Comparison of ENCODE assay signal across 8 cellular contexts in genomic region chr14:59161571-59162175, GRCh38. TPM values are rescaled to one million over a fixed set of nuclear protein-coding genes. Genes with fewer than 3 reads are reported as not detected.
DNase-seq lines count a peak whose midpoint lies in the region; ATAC-seq, FAIRE-seq and TF ChIP-seq lines count a peak whose summit lies in the region.

No MANE protein-coding gene starts in this region.

- TF ChIP-seq POLR2A in GM12891 (IDR thresholded peaks at IDR 0.05; ENCODE audit: low read depth, low read length): no peak

- no peak overlapping the region for H3K9ac ChIP-seq in adipocyte (ENCODE audit: low read length)

- intact Hi-C loops in upper lobe of right lung (cut with DNase I): no loop called here

- H3K4me3 ChIP-seq in adipocyte (ENCODE audit: low read length) (no peak overlapping the region), upper lobe of right lung (no peak overlapping the region)

- peak; percentile 56 for ATAC-seq in HG03045 (IDR thresholded peaks at IDR 0.05; ENCODE audit: unreplicated experiment)
- ATAC-seq in upper lobe of right lung: peak; percentile 43
- no peak for ATAC-seq in HG02763 (IDR thresholded peaks at IDR 0.05; ENCODE audit: unreplicated experiment)

- H3K36me3 ChIP-seq in adipocyte (ENCODE audit: control insufficient read depth, insufficient read depth, low read length, severe bottlenecking) (no peaks in the 10 kb centered on the region), upper lobe of right lung (no peaks in the 10 kb centered on the region)

- H3K4me1 ChIP-seq in adipocyte (ENCODE audit: control insufficient read depth, insufficient read depth, low read length): peaks cover 9% of the 10 kb centered on the region
- H3K4me1 ChIP-seq in upper lobe of right lung: peaks cover 9% of the 10 kb centered on the region

- peaks cover 4% of the 10 kb centered on the region for H3K9me3 ChIP-seq in adipocyte (ENCODE audit: control insufficient read depth, low read length)
- H3K9me3 ChIP-seq in upper lobe of right lung: no peaks in the 10 kb centered on the region

- H3K27ac ChIP-seq in upper lobe of right lung: no peak overlapping the region

- H3K27me3 ChIP-seq in adipocyte (replicated peaks; ENCODE audit: control insufficient read depth, insufficient read depth, low read length) (no peaks in the 10 kb centered on the region), upper lobe of right lung (no peaks in the 10 kb centered on the region)

- DNase-seq in GM12891 (ENCODE audit: insufficient read length, low spot score) (no peak), adipocyte (ENCODE audit: low read depth) (peak; percentile 78), inferior parietal cortex (ENCODE audit: extremely low spot score) (peak; percentile 26), upper lobe of right lung (no peak), middle frontal gyrus (ENCODE audit: extremely low spot score, low spot score) (no peak)
- DNase-seq in stimulated activated CD4-positive, alpha-beta T cell treated with anti-CD3 and anti-CD28 coated beads, Interleukin-15, amount 100 ng/mL, for 24 hours: no peak

- FAIRE-seq in GM12891 (lab: Jason Lieb, UNC): peak; percentile 76

- no peak for TF ChIP-seq CTCF in upper lobe of right lung (IDR thresholded peaks at IDR 0.05)

TF ChIP-seq in GM12891, 5 proteins besides CTCF, POLR2A, EP300 and RAD21:
- TF ChIP-seq SPI1 (IDR thresholded peaks at IDR 0.05; ENCODE audit: low read depth, low read length) (peak; percentile 53; the same call in 1 of the 2 replicates), POU2F2 (IDR thresholded peaks at IDR 0.05; ENCODE audit: low read depth, low read length) (no peak), TAF1 (IDR thresholded peaks at IDR 0.05; ENCODE audit: low read depth, low read length) (no peak)

RNA-seq across cellular contexts. Expression of gene DAAM1, which starts 26.8 kb away (rescaled TPM):
- 6.7 TPM for polyA plus RNA-seq in GM12891 (2012; ENCODE audit: low read depth, missing spikeins)
- total RNA-seq in upper lobe of right lung: 51.2 TPM

Comparison
In these comparisons a context has a peak if more than half of its experiments do, and no peak if none do; other contexts are left out.
1. DNase-seq: peak in adipocyte (single experiment) and inferior parietal cortex (single experiment); none in GM12891 (single experiment), upper lobe of right lung (single experiment), stimulated activated CD4-positive, alpha-beta T cell treated with anti-CD3 and anti-CD28 coated beads, Interleukin-15, amount 100 ng/mL, for 24 hours (single experiment) and middle frontal gyrus (single experiment).